Comparison of ENCODE assay signal across 8 cellular contexts in genomic region chr1:65255088-65256050, GRCh38. TPM values are rescaled to one million over a fixed set of nuclear protein-coding genes. Genes with fewer than 3 reads are reported as not detected.
DNase-seq lines count a peak whose midpoint lies in the region; ATAC-seq and TF ChIP-seq lines count a peak whose summit lies in the region.

No MANE protein-coding gene starts in this region.

- no peak overlapping the region for H3K27ac Mint-ChIP-seq in activated T-helper 2 cell treated with anti-CD3 and anti-CD28 coated beads, Interferon-gamma antibody, Interleukin-2, Interleukin-4, amounts not matched to agents 10 μg/mL and 5 μg/mL and 100 μg/mL, durations not matched to agents 14 hours and 24 hours and 36 hours

- peaks cover 3% of the 10 kb centered on the region; the same call in 1 of the 2 replicates for H3F3A ChIP-seq in DOHH2 (ENCODE audit: control insufficient read depth, insufficient read depth)

- H3K9me2 ChIP-seq in DOHH2 (replicated peaks; ENCODE audit: control insufficient read depth, low read length): no peaks in the 10 kb centered on the region

- H3K9me3 ChIP-seq in DOHH2 (ENCODE audit: control insufficient read depth, insufficient read depth, low read length) (no peaks in the 10 kb centered on the region), HUES64 (ENCODE audit: insufficient read depth, low read depth, low read length) (no peaks in the 10 kb centered on the region), heart right ventricle (no peaks in the 10 kb centered on the region), parathyroid adenoma (ENCODE audit: control insufficient read depth, low read length) (no peaks in the 10 kb centered on the region)

- H3K9ac ChIP-seq in HUES64 (ENCODE audit: low read depth, low read length) (peak overlapping the region; percentile 71), parathyroid adenoma (no peak overlapping the region)

- ATAC-seq in heart right ventricle (peak; percentile 18 to 60 (median 54)), HG03108 (IDR thresholded peaks at IDR 0.05; ENCODE audit: unreplicated experiment) (no peak), GM21528 (IDR thresholded peaks at IDR 0.05; ENCODE audit: low FRiP score, unreplicated experiment) (no peak), HG03469 (IDR thresholded peaks at IDR 0.05; ENCODE audit: unreplicated experiment) (no peak)

- DNase-seq in activated T-helper 2 cell treated with anti-CD3 and anti-CD28 coated beads, Interferon-gamma antibody, Interleukin-2, Interleukin-4, amounts not matched to agents 10 μg/mL and 5 μg/mL and 100 μg/mL, durations not matched to agents 14 hours and 24 hours and 36 hours (ENCODE audit: low spot score): no peak
- peak in 1 of 2 donors; percentile 18 for DNase-seq in heart right ventricle

- no peaks in the 10 kb centered on the region for H4K20me1 ChIP-seq in DOHH2 (ENCODE audit: control insufficient read depth, insufficient read depth, low read depth, low read length)

- no peaks in the 10 kb centered on the region for H3K9me3 Mint-ChIP-seq in activated T-helper 2 cell treated with anti-CD3 and anti-CD28 coated beads, Interferon-gamma antibody, Interleukin-2, Interleukin-4, amounts not matched to agents 10 μg/mL and 5 μg/mL and 100 μg/mL, durations not matched to agents 14 hours and 24 hours and 36 hours

- H3K4me1 ChIP-seq in DOHH2 (ENCODE audit: control insufficient read depth, low read length): peaks cover 21% of the 10 kb centered on the region
- peaks cover 20% of the 10 kb centered on the region for H3K4me1 ChIP-seq in HUES64 (ENCODE audit: insufficient read depth, low read length)
- peaks cover 0 to 33% (median 15%) of the 10 kb centered on the region in 9 donors for H3K4me1 ChIP-seq in heart right ventricle
- H3K4me1 ChIP-seq in parathyroid adenoma: no peaks in the 10 kb centered on the region

- H3K4me3 ChIP-seq in DOHH2 (ENCODE audit: low read length) (peak overlapping the region; percentile 79), HUES64 (ENCODE audit: low read length) (peak overlapping the region; percentile 77), heart right ventricle (peak overlapping the region; percentile 70 to 89 (median 80)), parathyroid adenoma (ENCODE audit: low read depth, low read length) (peak overlapping the region; percentile 62)

- no peak for TF ChIP-seq CTCF in DOHH2 (IDR thresholded peaks at IDR 0.05; ENCODE audit: low read depth, low read length, poor library complexity, severe bottlenecking)
- no peak for TF ChIP-seq CTCF in heart right ventricle (IDR thresholded peaks at IDR 0.05)
- no peak for TF ChIP-seq CTCF in parathyroid adenoma (IDR thresholded peaks at IDR 0.05)

- peaks cover 15% of the 10 kb centered on the region for H3K79me2 ChIP-seq in DOHH2 (ENCODE audit: control insufficient read depth, low read length)
- no peaks in the 10 kb centered on the region for H3K79me2 ChIP-seq in parathyroid adenoma

- H3K4me2 ChIP-seq in DOHH2 (ENCODE audit: low read length) (peak overlapping the region; percentile 100), parathyroid adenoma (ENCODE audit: low read length) (peak overlapping the region; percentile 91)

- H3K4me1 Mint-ChIP-seq in activated T-helper 2 cell treated with anti-CD3 and anti-CD28 coated beads, Interferon-gamma antibody, Interleukin-2, Interleukin-4, amounts not matched to agents 10 μg/mL and 5 μg/mL and 100 μg/mL, durations not matched to agents 14 hours and 24 hours and 36 hours (ENCODE audit: low read depth): peaks cover 17% of the 10 kb centered on the region

- H2AFZ ChIP-seq in parathyroid adenoma: peak overlapping the region; percentile 84

- peak overlapping the region; percentile 83 for H3K4me3 Mint-ChIP-seq in activated T-helper 2 cell treated with anti-CD3 and anti-CD28 coated beads, Interferon-gamma antibody, Interleukin-2, Interleukin-4, amounts not matched to agents 10 μg/mL and 5 μg/mL and 100 μg/mL, durations not matched to agents 14 hours and 24 hours and 36 hours (ENCODE audit: low read depth)

- H3K27ac ChIP-seq in DOHH2 (ENCODE audit: low read depth, low read length) (no peak overlapping the region), HUES64 (ENCODE audit: low read depth, low read length) (no peak overlapping the region), heart right ventricle (peak overlapping the region in 7 of 10 donors; percentile 28 to 80 (median 63)), parathyroid adenoma (peak overlapping the region; percentile 60)

- 31% methylated on average over 28 of the region's 28 CpGs for WGBS in HUES64
- 20 to 28% methylated on average over 28 of the region's 28 CpGs for WGBS in heart right ventricle, 2 donors

- H3K36me3 ChIP-seq in DOHH2 (ENCODE audit: control insufficient read depth, low read length) (no peaks in the 10 kb centered on the region), HUES64 (ENCODE audit: insufficient read depth, low read length) (no peaks in the 10 kb centered on the region), heart right ventricle (no peaks in the 10 kb centered on the region), parathyroid adenoma (ENCODE audit: control insufficient read depth, insufficient read depth, low read length) (no peaks in the 10 kb centered on the region)

- H3K27me3 ChIP-seq in DOHH2 (ENCODE audit: control insufficient read depth, low read length): no peaks in the 10 kb centered on the region
- peaks cover 28% of the 10 kb centered on the region for H3K27me3 ChIP-seq in HUES64 (ENCODE audit: insufficient read depth, low read length)
- peaks cover 0 to 13% (median 0%) of the 10 kb centered on the region in 7 donors for H3K27me3 ChIP-seq in heart right ventricle
- no peaks in the 10 kb centered on the region for H3K27me3 ChIP-seq in parathyroid adenoma (ENCODE audit: control insufficient read depth, insufficient read depth, low read length)

- intact Hi-C loops in activated T-helper 2 cell treated with anti-CD3 and anti-CD28 coated beads, Interferon-gamma antibody, Interleukin-2, Interleukin-4, amounts not matched to agents 10 μg/mL and 5 μg/mL and 100 μg/mL, durations not matched to agents 14 hours and 24 hours and 36 hours (cut with micrococcal nuclease): no loop called here
- intact Hi-C loops in heart right ventricle (cut with DNase I): loop anchor here in 2 of 10 donors (2.0 to 10.0 kb wide), 2 partner anchors 165 to 169 kb away; partner anchors contain the start of genes LEPR (in 2 of the 2) and LEPROT (in 2 of the 2)

- H3K36me3 Mint-ChIP-seq in activated T-helper 2 cell treated with anti-CD3 and anti-CD28 coated beads, Interferon-gamma antibody, Interleukin-2, Interleukin-4, amounts not matched to agents 10 μg/mL and 5 μg/mL and 100 μg/mL, durations not matched to agents 14 hours and 24 hours and 36 hours (ENCODE audit: low read depth): no peaks in the 10 kb centered on the region

- peaks cover 39% of the 10 kb centered on the region for H3K27me3 Mint-ChIP-seq in activated T-helper 2 cell treated with anti-CD3 and anti-CD28 coated beads, Interferon-gamma antibody, Interleukin-2, Interleukin-4, amounts not matched to agents 10 μg/mL and 5 μg/mL and 100 μg/mL, durations not matched to agents 14 hours and 24 hours and 36 hours (ENCODE audit: low read depth)

RNA-seq across cellular contexts. Expression of gene DNAJC6, which starts 54.0 kb away (rescaled TPM):
- polyA plus RNA-seq in HUES64 (2013, experiment 1 of 2): 1.9 TPM
- 3.7 TPM for polyA plus RNA-seq in HUES64 (2013, experiment 2 of 2)
- 1.9 and 3.0 TPM in 2 replicates for total RNA-seq in activated T-helper 2 cell treated with anti-CD3 and anti-CD28 coated beads, Interferon-gamma antibody, Interleukin-2, Interleukin-4, amounts not matched to agents 10 μg/mL and 5 μg/mL and 100 μg/mL, durations not matched to agents 14 hours and 24 hours and 36 hours
- total RNA-seq in heart right ventricle: 10 to 100 TPM in 1 of 10 donors, 1 to 10 TPM in 9; 3.0 to 10.5 (median 6.2) TPM
- polyA plus RNA-seq in heart right ventricle: 1 to 10 TPM in 1 of 2 donors, under 1 TPM in 1; 0.88 to 1.7 TPM

Comparison
In these comparisons a context has a peak if more than half of its experiments do, and no peak if none do; other contexts are left out.
1. H3K27ac ChIP-seq: peak in heart right ventricle (7 of 10) and parathyroid adenoma (single experiment); none in DOHH2 (single experiment) and HUES64 (single experiment).
2. ATAC-seq: peak in heart right ventricle (8 of 8); none in HG03108 (single experiment), GM21528 (single experiment) and HG03469 (single experiment).
3. Peak in every context shown above with its lines, with median percentiles within 50 percentile points of each other: H3K4me3 ChIP-seq.